Comparison of ENCODE assay signal across 10 cellular contexts in the genomic region with DNA sequence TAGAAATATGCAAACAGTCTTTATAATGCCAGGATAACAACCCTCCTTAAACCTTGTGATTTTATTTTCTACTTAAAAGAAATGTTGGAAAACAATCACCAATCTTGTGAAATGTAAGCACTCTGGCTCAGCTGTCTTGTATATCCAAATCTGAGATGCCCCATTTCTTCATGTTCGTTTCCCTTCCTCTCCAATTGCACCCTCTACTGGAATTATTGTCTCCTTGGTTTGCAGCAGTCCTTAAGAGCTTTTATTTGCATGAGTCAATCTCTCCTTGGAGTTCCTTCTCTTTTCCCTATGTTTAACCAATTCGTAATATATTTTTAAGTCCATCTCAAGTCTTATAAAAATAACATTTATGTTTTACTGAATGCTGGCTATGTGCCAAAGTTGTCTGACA.
A peak's percentile ranks its signal among the peaks of the same experiment; 100 is the strongest.
DNase-seq lines count a peak whose midpoint lies in the region; ATAC-seq, FAIRE-seq and TF ChIP-seq lines count a peak whose summit lies in the region.
"Had no signal": no experiment of that assay in that cellular context is flagged by ENCODE, and none has a peak within 500 bp of the region (broad histone marks: within the 10 kb centered on the region; RNA-seq: fewer than 3 reads in every experiment).

No MANE protein-coding gene starts in this region.

- ATAC-seq in DND-41 (ENCODE audit: insufficient read depth, low read depth) (peak; percentile 74), GM19463 (IDR thresholded peaks at IDR 0.05; ENCODE audit: unreplicated experiment) (no peak)

- no peaks in the 10 kb centered on the region for H3K9me3 ChIP-seq in DND-41 (ENCODE audit: insufficient read depth, low read length, severe bottlenecking)
- H3K9me3 ChIP-seq in SK-N-MC (ENCODE audit: low read depth, low read length) = no peaks in the 10 kb centered on the region
- H3K9me3 ChIP-seq in hepatocyte (ENCODE audit: low read depth) = no peaks in the 10 kb centered on the region
- H3K9me3 ChIP-seq: tibial artery had no signal

- H3K79me2 ChIP-seq in DND-41 (ENCODE audit: insufficient read depth, low read length) = no peaks in the 10 kb centered on the region
- H3K79me2 ChIP-seq in hepatocyte = no peaks in the 10 kb centered on the region

- no peak overlapping the region for H2AFZ ChIP-seq in DND-41 (ENCODE audit: low read depth, low read length)
- no peak overlapping the region for H2AFZ ChIP-seq in hepatocyte

- POLR2A ChIA-PET in activated CD4-positive, alpha-beta T cell treated with anti-CD3 and anti-CD28 coated beads, Interleukin-2, amount 10 ng/mL, durations not matched to agents 7 days and 5 days (lab: Charles Lee) = no interaction called here

- no peaks in the 10 kb centered on the region for H3K4me1 ChIP-seq in DND-41 (ENCODE audit: insufficient read depth, low read length)
- no peaks in the 10 kb centered on the region for H3K4me1 ChIP-seq in hepatocyte (ENCODE audit: insufficient read depth)
- H3K4me1 ChIP-seq: tibial artery had no signal

- no peaks in the 10 kb centered on the region for H3K27me3 ChIP-seq in DND-41 (ENCODE audit: insufficient read depth, low read length, poor library complexity)
- no peaks in the 10 kb centered on the region for H3K27me3 ChIP-seq in hepatocyte
- H3K27me3 ChIP-seq: tibial artery had no signal

- DNase-seq in DND-41 (no peak), NCI-H1105 (lab: John Stamatoyannopoulos, UW) (peak; percentile 9), SK-N-MC (ENCODE audit: low read depth, low spot score) (peak; percentile 50), hepatocyte (ENCODE audit: low spot score) (peak; percentile 44), RCC 7860 (ENCODE audit: low spot score) (no peak), NCI-H2196 (lab: John Stamatoyannopoulos, UW; ENCODE audit: unreplicated experiment) (no peak)
- no peak for DNase-seq in activated CD4-positive, alpha-beta T cell treated with anti-CD3 and anti-CD28 coated beads, Interleukin-2, amount 10 ng/mL, durations not matched to agents 7 days and 5 days
- DNase-seq: tibial artery had no signal

- H3K9ac ChIP-seq in DND-41 (ENCODE audit: low read depth, low read length) = no peak overlapping the region
- no peak overlapping the region for H3K9ac ChIP-seq in SK-N-MC (ENCODE audit: insufficient read length)

- H3K4me1 Mint-ChIP-seq in activated CD4-positive, alpha-beta T cell treated with anti-CD3 and anti-CD28 coated beads, Interleukin-2, amount 10 ng/mL, durations not matched to agents 7 days and 5 days = no peaks in the 10 kb centered on the region

- peak; percentile 60 for TF ChIP-seq CTCF in DND-41 (IDR thresholded peaks at IDR 0.05; ENCODE audit: borderline replicate concordance, extremely low read depth, low read length, poor library complexity, severe bottlenecking)
- peak; percentile 58 for TF ChIP-seq CTCF in hepatocyte (IDR thresholded peaks at IDR 0.05; ENCODE audit: poor library complexity)

- no peak overlapping the region for H3K4me3 ChIP-seq in DND-41 (ENCODE audit: low read depth in 1 of 2, low read length in 2 of 2)
- no peak overlapping the region for H3K4me3 ChIP-seq in SK-N-MC
- H3K4me3 ChIP-seq in hepatocyte = no peak overlapping the region
- H3K4me3 ChIP-seq: tibial artery had no signal

- no peaks in the 10 kb centered on the region for H4K20me1 ChIP-seq in DND-41 (ENCODE audit: insufficient read depth, low read length)
- H4K20me1 ChIP-seq in hepatocyte (ENCODE audit: insufficient read depth, poor library complexity, severe bottlenecking) = no peaks in the 10 kb centered on the region

- CTCF ChIA-PET in activated CD4-positive, alpha-beta T cell treated with anti-CD3 and anti-CD28 coated beads, Interleukin-2, amount 10 ng/mL, durations not matched to agents 7 days and 5 days (lab: Charles Lee) = no interaction called here

- H3K27me3 Mint-ChIP-seq in activated CD4-positive, alpha-beta T cell treated with anti-CD3 and anti-CD28 coated beads, Interleukin-2, amount 10 ng/mL, durations not matched to agents 7 days and 5 days = no peaks in the 10 kb centered on the region
- H3K27me3 Mint-ChIP-seq: activated naive CD8-positive, alpha-beta T cell had no signal

- H3K4me2 ChIP-seq in DND-41 (ENCODE audit: insufficient read depth, low read length) (no peak overlapping the region), hepatocyte (no peak overlapping the region)

- H3K27ac Mint-ChIP-seq in activated CD4-positive, alpha-beta T cell treated with anti-CD3 and anti-CD28 coated beads, Interleukin-2, amount 10 ng/mL, durations not matched to agents 7 days and 5 days = no peak overlapping the region
- H3K27ac Mint-ChIP-seq: activated naive CD8-positive, alpha-beta T cell had no signal

- no peak overlapping the region for H3K4me3 Mint-ChIP-seq in activated CD4-positive, alpha-beta T cell treated with anti-CD3 and anti-CD28 coated beads, Interleukin-2, amount 10 ng/mL, durations not matched to agents 7 days and 5 days
- H3K4me3 Mint-ChIP-seq: activated naive CD8-positive, alpha-beta T cell had no signal

- H3K36me3 ChIP-seq in DND-41 (ENCODE audit: insufficient read depth, low read length) = no peaks in the 10 kb centered on the region
- H3K36me3 ChIP-seq in SK-N-MC (ENCODE audit: insufficient read depth, low read length) = no peaks in the 10 kb centered on the region
- no peaks in the 10 kb centered on the region for H3K36me3 ChIP-seq in hepatocyte (replicated peaks; ENCODE audit: insufficient read depth, low read depth)
- H3K36me3 ChIP-seq: tibial artery had no signal

- FAIRE-seq in RCC 7860 (lab: Jason Lieb, UNC) = no peak

- H3K9me2 ChIP-seq in hepatocyte (replicated peaks; ENCODE audit: insufficient read depth) = no peaks in the 10 kb centered on the region

- H3K36me3 Mint-ChIP-seq in activated CD4-positive, alpha-beta T cell treated with anti-CD3 and anti-CD28 coated beads, Interleukin-2, amount 10 ng/mL, durations not matched to agents 7 days and 5 days (ENCODE audit: low read depth) = no peaks in the 10 kb centered on the region
- H3K36me3 Mint-ChIP-seq: activated naive CD8-positive, alpha-beta T cell had no signal

- H3K9me3 Mint-ChIP-seq in activated CD4-positive, alpha-beta T cell treated with anti-CD3 and anti-CD28 coated beads, Interleukin-2, amount 10 ng/mL, durations not matched to agents 7 days and 5 days = peaks cover 11% of the 10 kb centered on the region

- H3K27ac ChIP-seq in DND-41 (ENCODE audit: low read length) (no peak overlapping the region), SK-N-MC (no peak overlapping the region), hepatocyte (no peak overlapping the region)
- H3K27ac ChIP-seq: tibial artery had no signal

- WGBS in hepatocyte (ENCODE audit: low lambda C conversion rate, missing lambda C conversion rate) = 26% methylated on average over 2 of the region's 2 CpGs

Comparison
In these comparisons a context has a peak if more than half of its experiments do, and no peak if none do; other contexts are left out.
1. DNase-seq: peak in NCI-H1105 (single experiment), SK-N-MC (single experiment) and hepatocyte (single experiment); none in DND-41 (single experiment), activated CD4-positive, alpha-beta T cell treated with anti-CD3 and anti-CD28 coated beads, Interleukin-2, amount 10 ng/mL, durations not matched to agents 7 days and 5 days (single experiment), RCC 7860 (single experiment) and NCI-H2196 (single experiment).